Comparison of ENCODE assay signal across 16 cellular contexts in genomic region chr10:125216897-125217296, GRCh38. TPM values are rescaled to one million over a fixed set of nuclear protein-coding genes. Genes with fewer than 3 reads are reported as not detected.
DNase-seq lines count a peak whose midpoint lies in the region; ATAC-seq and TF ChIP-seq lines count a peak whose summit lies in the region.
"Had no signal": no experiment of that assay in that cellular context is flagged by ENCODE, and none has a peak within 500 bp of the region (broad histone marks: within the 10 kb centered on the region; RNA-seq: fewer than 3 reads in every experiment).

No MANE protein-coding gene starts in this region.

- TF ChIP-seq CTCF in progenitor cell of endocrine pancreas (IDR thresholded peaks at IDR 0.05; ENCODE audit: unreplicated experiment) = no peak

- CTCF ChIA-PET in HEK293T (lab: Yijun Ruan, JAX) = interaction anchor here (0.6 kb wide), 1 partner anchor 39 kb away, joined by 5 read pairs; no protein-coding TSS in a partner anchor

- peaks cover 70% of the 10 kb centered on the region for H3K27me3 Mint-ChIP-seq in progenitor cell of endocrine pancreas

- ATAC-seq in GM18907 (IDR thresholded peaks at IDR 0.05; ENCODE audit: unreplicated experiment) = no peak
- ATAC-seq: HCT116 had no signal

- DNase-seq in HEK293T (ENCODE audit: extremely low spot score) (no peak), astrocyte of the hippocampus (ENCODE audit: low read depth, low spot score) (peak; percentile 34), progenitor cell of endocrine pancreas (ENCODE audit: low spot score, unreplicated experiment) (no peak), foreskin melanocyte (no peak)
- DNase-seq in effector CD8-positive, alpha-beta T cell (lab: John Stamatoyannopoulos, UW) = no peak
- DNase-seq: C1 segment of cervical spinal cord; Calu3; CD4-positive, alpha-beta memory T cell; COR-L47; DMS53; DMS79 treated with DMSO at 0.1 percent for 48 hours; GF-D8; GM23248; H7 had no signal

- no peaks in the 10 kb centered on the region for H3K9me3 Mint-ChIP-seq in progenitor cell of endocrine pancreas (ENCODE audit: low read depth)

- peaks cover 40% of the 10 kb centered on the region for H3K4me1 Mint-ChIP-seq in progenitor cell of endocrine pancreas (ENCODE audit: low read depth)
- H3K4me1 Mint-ChIP-seq: CD4-positive, alpha-beta memory T cell had no signal

- H3K27ac Mint-ChIP-seq in progenitor cell of endocrine pancreas = peak overlapping the region; percentile 85
- H3K27ac Mint-ChIP-seq: CD4-positive, alpha-beta memory T cell had no signal

- POLR2A ChIA-PET in HEK293T (lab: Yijun Ruan, JAX) = interaction anchor here (0.8 kb wide), 1 partner anchor 19 kb away, joined by 3 read pairs; no protein-coding TSS in a partner anchor

- H3K36me3 Mint-ChIP-seq in progenitor cell of endocrine pancreas (ENCODE audit: insufficient read depth) = no peaks in the 10 kb centered on the region
- H3K36me3 Mint-ChIP-seq: CD4-positive, alpha-beta memory T cell had no signal

- H3K4me3 Mint-ChIP-seq in progenitor cell of endocrine pancreas (ENCODE audit: low read depth) = no peak overlapping the region
- H3K4me3 Mint-ChIP-seq: CD4-positive, alpha-beta memory T cell had no signal

TF ChIP-seq in HEK293T, 16 proteins besides CTCF, POLR2A, EP300 and RAD21:
- TF ChIP-seq LEF1 (IDR thresholded peaks at IDR 0.05; ENCODE audit: borderline replicate concordance) = no peak
- TF ChIP-seq PKNOX1 (IDR thresholded peaks at IDR 0.05) = peak; percentile 79

RNA-seq across cellular contexts. Expression of gene CTBP2, which starts 56.5 kb away (rescaled TPM):
- 182 and 183 TPM in 2 replicates for total RNA-seq in progenitor cell of endocrine pancreas
